ENCODE assay signal across 21 cellular contexts in the genomic region with DNA sequence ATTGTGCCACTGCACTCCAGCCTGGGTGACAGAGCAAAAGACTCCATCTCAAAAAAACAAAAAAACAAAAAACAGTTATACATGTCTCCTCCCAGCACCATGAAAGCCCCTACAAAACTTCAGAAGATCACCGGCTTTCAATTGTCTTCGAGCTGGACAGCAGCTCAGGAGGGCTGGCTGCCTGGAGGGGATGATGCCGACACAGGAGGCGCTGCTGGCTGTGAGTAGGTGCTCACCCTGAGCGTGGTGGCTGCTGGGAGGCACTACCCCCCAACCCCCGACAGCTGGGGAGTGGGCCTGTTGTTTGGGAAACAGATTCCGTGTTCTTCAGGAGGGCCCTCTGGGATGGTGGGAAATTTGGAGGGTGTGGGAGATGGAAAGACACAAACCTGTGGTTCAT. TPM values are rescaled to one million over a fixed set of nuclear protein-coding genes. Genes with fewer than 3 reads are reported as not detected.
"Had no signal": no experiment of that assay in that cellular context is flagged by ENCODE, and none has a peak within 500 bp of the region (broad histone marks: within the 10 kb centered on the region; RNA-seq: fewer than 3 reads in every experiment).

No MANE protein-coding gene starts in this region.

- H3K4me1 ChIP-seq: breast epithelium had no signal

- H3K27ac Mint-ChIP-seq: activated CD4-positive, alpha-beta memory T cell treated with anti-CD3 and anti-CD28 coated beads for 36 hours; activated naive CD4-positive, alpha-beta T cell treated with anti-CD3 and anti-CD28 coated beads, Interleukin-2, amount 50 U/mL, for 24 hours; T-helper 1 cell treated with Interleukin-12 subunit alpha and Interleukin-12 subunit beta and Interleukin-4 antibody, amounts not matched to agents 30 μg/mL and 1 μg/mL, for 36 hours; WTC11 had no signal

- H3K36me3 ChIP-seq: breast epithelium had no signal

- H3K9me3 Mint-ChIP-seq: activated CD4-positive, alpha-beta memory T cell treated with anti-CD3 and anti-CD28 coated beads for 36 hours; activated naive CD4-positive, alpha-beta T cell treated with anti-CD3 and anti-CD28 coated beads, Interleukin-2, amount 50 U/mL, for 24 hours; T-helper 1 cell treated with Interleukin-12 subunit alpha and Interleukin-12 subunit beta and Interleukin-4 antibody, amounts not matched to agents 30 μg/mL and 1 μg/mL, for 36 hours; WTC11 had no signal

- ATAC-seq: PC-3, Right ventricle myocardium inferior, WTC11 had no signal

- H3K4me3 ChIP-seq: breast epithelium had no signal

- H3K9me3 ChIP-seq: breast epithelium had no signal

- H3K27me3 Mint-ChIP-seq: activated CD4-positive, alpha-beta memory T cell treated with anti-CD3 and anti-CD28 coated beads for 36 hours; activated naive CD4-positive, alpha-beta T cell treated with anti-CD3 and anti-CD28 coated beads, Interleukin-2, amount 50 U/mL, for 24 hours had no signal

- H3K4me3 Mint-ChIP-seq: activated CD4-positive, alpha-beta memory T cell treated with anti-CD3 and anti-CD28 coated beads for 36 hours; activated naive CD4-positive, alpha-beta T cell treated with anti-CD3 and anti-CD28 coated beads, Interleukin-2, amount 50 U/mL, for 24 hours; T-helper 1 cell treated with Interleukin-12 subunit alpha and Interleukin-12 subunit beta and Interleukin-4 antibody, amounts not matched to agents 30 μg/mL and 1 μg/mL, for 36 hours; WTC11 had no signal

- DNase-seq: activated CD4-positive, alpha-beta memory T cell treated with anti-CD3 and anti-CD28 coated beads for 36 hours; activated CD4-positive, alpha-beta T cell treated with anti-CD3 and anti-CD28 coated beads for 48 hours; activated CD4-positive, CD25-positive, alpha-beta regulatory T cell treated with anti-CD3 and anti-CD28 coated beads, Interleukin-2, amount 50 U/mL, for 72 hours; activated effector memory CD4-positive, alpha-beta T cell treated with Interleukin-2 at 50 U/mL for 16 hours; activated naive CD4-positive, alpha-beta T cell; aorta; caudate nucleus; Karpas-422; MM.1S; NCI-H1105; NCI-H1436; NCI-H1694 treated with DMSO at 0.1 percent for 48 hours; NCI-H2029 treated with DMSO at 0.1 percent for 48 hours; NCI-H345; NK-92 treated with Interleukin-12 subunit alpha and Interleukin-12 subunit beta, amount 100 ng/mL, for 24 hours; PC-3 had no signal

- H3K36me3 Mint-ChIP-seq: activated CD4-positive, alpha-beta memory T cell treated with anti-CD3 and anti-CD28 coated beads for 36 hours; activated naive CD4-positive, alpha-beta T cell treated with anti-CD3 and anti-CD28 coated beads, Interleukin-2, amount 50 U/mL, for 24 hours; WTC11 had no signal

RNA-seq across cellular contexts. Expression of a gene that starts 54.6 kb away (rescaled TPM):
- total RNA-seq: PC-3 had no signal
